ENCODE assay signal across 8 cellular contexts in the genomic region with DNA sequence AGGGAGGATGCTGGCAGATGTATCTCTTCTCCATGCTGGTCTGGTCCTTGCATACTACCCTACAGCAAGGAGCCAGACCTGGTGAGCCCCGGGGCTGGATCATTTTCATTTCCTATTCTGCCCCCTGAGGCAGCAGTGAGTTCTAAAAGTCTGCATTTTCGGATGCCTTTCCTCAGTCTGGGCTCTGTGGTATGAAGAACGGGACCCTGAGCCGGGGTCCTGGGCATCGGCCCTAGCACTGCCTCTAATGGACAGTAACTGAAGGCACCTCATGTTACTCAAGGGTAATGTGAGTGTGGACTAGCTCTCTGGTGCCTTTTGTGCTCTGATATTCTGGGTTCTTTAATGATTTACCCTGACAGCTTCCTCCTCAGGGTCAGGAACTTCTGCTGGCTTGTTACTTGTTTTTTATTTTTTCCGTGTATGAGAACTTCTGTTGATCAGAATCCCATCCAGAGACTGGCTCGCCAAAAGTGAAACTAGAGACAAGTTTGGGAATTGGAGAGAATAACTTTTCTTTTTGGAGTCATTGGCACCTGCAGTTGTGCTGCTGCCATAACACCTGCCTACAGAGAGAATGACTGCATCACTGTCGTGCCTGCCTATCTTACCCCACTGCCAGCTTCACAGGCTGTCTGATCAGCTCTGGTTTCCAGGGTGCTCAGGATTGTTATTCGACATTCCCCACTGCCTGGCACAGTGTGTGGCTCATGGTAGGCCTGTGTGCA.
DNase-seq lines count a peak whose midpoint lies in the region; ATAC-seq and TF ChIP-seq lines count a peak whose summit lies in the region.

No MANE protein-coding gene starts in this region.

- peak; percentile 10 for TF ChIP-seq CTCF in GM13976 (IDR thresholded peaks at IDR 0.05; ENCODE audit: borderline replicate concordance, control extremely low read depth, extremely low read depth, insufficient read depth, missing control alignments)
- no peak for TF ChIP-seq CTCF in progenitor cell of endocrine pancreas (IDR thresholded peaks at IDR 0.05; ENCODE audit: unreplicated experiment)
- TF ChIP-seq CTCF in brain microvascular endothelial cell (IDR thresholded peaks at IDR 0.05; ENCODE audit: low read depth, low read length, missing control alignments), result no peak

- no peaks in the 10 kb centered on the region for H3K27me3 Mint-ChIP-seq in effector memory CD8-positive, alpha-beta T cell
- H3K27me3 Mint-ChIP-seq in progenitor cell of endocrine pancreas, result no peaks in the 10 kb centered on the region

- H3K36me3 Mint-ChIP-seq in effector memory CD8-positive, alpha-beta T cell (ENCODE audit: insufficient read depth), result peaks cover 29% of the 10 kb centered on the region
- H3K36me3 Mint-ChIP-seq in progenitor cell of endocrine pancreas (ENCODE audit: insufficient read depth), result peaks cover 3% of the 10 kb centered on the region

- peaks cover 69 to 80% of the 10 kb centered on the region in 2 donors for H3K4me1 Mint-ChIP-seq in effector memory CD8-positive, alpha-beta T cell (ENCODE audit: low read depth in 2 of 2)
- peaks cover 34% of the 10 kb centered on the region for H3K4me1 Mint-ChIP-seq in progenitor cell of endocrine pancreas (ENCODE audit: low read depth)

- H3K9me3 Mint-ChIP-seq in effector memory CD8-positive, alpha-beta T cell, result no peaks in the 10 kb centered on the region
- H3K9me3 Mint-ChIP-seq in progenitor cell of endocrine pancreas (ENCODE audit: low read depth), result no peaks in the 10 kb centered on the region

- in situ Hi-C loops in GM13976 (cut with MboI; ENCODE audit: low sequenced_read_pairs, unreplicated experiment) (no loop called here), brain microvascular endothelial cell (cut with HindIII; ENCODE audit: low pct_ligation_motif_present, low sequenced_read_pairs) (no loop called here)

- no peaks in the 10 kb centered on the region for H3K36me3 ChIP-seq in brain microvascular endothelial cell (replicated peaks)

- H3K27ac Mint-ChIP-seq in effector memory CD8-positive, alpha-beta T cell, result peak overlapping the region; percentile 74 to 87
- peak overlapping the region; percentile 67 for H3K27ac Mint-ChIP-seq in progenitor cell of endocrine pancreas

- DNase-seq in GM13976 (ENCODE audit: low spot score) (no peak), progenitor cell of endocrine pancreas (ENCODE audit: low spot score, unreplicated experiment) (no peak), brain microvascular endothelial cell (no peak)
- DNase-seq in effector memory CD8-positive, alpha-beta T cell, result no peak

- H3K4me3 ChIP-seq in brain microvascular endothelial cell (ENCODE audit: low read depth, low read length), result no peak overlapping the region

- peak overlapping the region; percentile 44 to 47 for H3K4me3 Mint-ChIP-seq in effector memory CD8-positive, alpha-beta T cell
- no peak overlapping the region for H3K4me3 Mint-ChIP-seq in progenitor cell of endocrine pancreas (ENCODE audit: low read depth)

- H3K27me3 ChIP-seq in brain microvascular endothelial cell (replicated peaks), result no peaks in the 10 kb centered on the region

- ATAC-seq in HG03139 (IDR thresholded peaks at IDR 0.05; ENCODE audit: unreplicated experiment) (peak; percentile 34), HG02970 (IDR thresholded peaks at IDR 0.05; ENCODE audit: low FRiP score, unreplicated experiment) (no peak), HG02870 (IDR thresholded peaks at IDR 0.05; ENCODE audit: unreplicated experiment) (no peak), GM19455 (IDR thresholded peaks at IDR 0.05; ENCODE audit: unreplicated experiment) (no peak)
- ATAC-seq in effector memory CD8-positive, alpha-beta T cell (replicated peaks), result peak; percentile 35

- no peak overlapping the region for H3K27ac ChIP-seq in brain microvascular endothelial cell

Comparison
In these comparisons a context has a peak if more than half of its experiments do, and no peak if none do; other contexts are left out.
1. ATAC-seq: peak in HG03139 (single experiment) and effector memory CD8-positive, alpha-beta T cell (single experiment); none in HG02970 (single experiment), HG02870 (single experiment) and GM19455 (single experiment).